Comparison of ENCODE assay signal across 15 cellular contexts in genomic region chr2:133991606-133992168, GRCh38.
DNase-seq lines count a peak whose midpoint lies in the region; ATAC-seq, FAIRE-seq and TF ChIP-seq lines count a peak whose summit lies in the region.
"Had no signal": no experiment of that assay in that cellular context is flagged by ENCODE, and none has a peak within 500 bp of the region (broad histone marks: within the 10 kb centered on the region; RNA-seq: fewer than 3 reads in every experiment).

No MANE protein-coding gene starts in this region.

- H3K36me3 Mint-ChIP-seq in CD4-positive, alpha-beta T cell (ENCODE audit: low read depth), result no peaks in the 10 kb centered on the region
- H3K36me3 Mint-ChIP-seq: CD14-positive monocyte had no signal

- H3K4me2 ChIP-seq in HepG2 (ENCODE audit: low read depth, low read length) (no peak overlapping the region), K562 (ENCODE audit: insufficient read depth, low read length) (no peak overlapping the region)

- BruUV-seq in HepG2 (replicated peaks; lab: Mats Ljungman, UMichigan), result no TSS peak
- no TSS peak for BruUV-seq in K562 (replicated peaks; lab: Mats Ljungman, UMichigan)

- no peaks in the 10 kb centered on the region for H3K4me1 Mint-ChIP-seq in CD4-positive, alpha-beta T cell (ENCODE audit: low read depth)
- H3K4me1 Mint-ChIP-seq: CD14-positive monocyte; CD8-positive, alpha-beta memory T cell had no signal

- intact Hi-C loops in HepG2 (cut with micrococcal nuclease; ENCODE audit: unreplicated experiment), result no loop called here
- intact Hi-C loops in right lobe of liver (cut with DNase I), result no loop called here
- intact Hi-C loops in K562 (cut with micrococcal nuclease), result no loop called here
- intact Hi-C loops in left ventricle myocardium superior (cut with micrococcal nuclease), result no loop called here
- intact Hi-C loops in CD4-positive, alpha-beta T cell (cut with DNase I, micrococcal nuclease), result no loop called here

- peaks cover 29% of the 10 kb centered on the region for H3K27me3 Mint-ChIP-seq in CD4-positive, alpha-beta T cell

- H3K9me1 ChIP-seq in K562 (ENCODE audit: control insufficient read depth, insufficient read depth, low read length), result no peaks in the 10 kb centered on the region

- H3K27ac ChIP-seq in HepG2 (ENCODE audit: extremely low read length, insufficient read depth, low read length) (no peak overlapping the region), right lobe of liver (no peak overlapping the region), K562 (ENCODE audit: extremely low read depth, low read depth, low read length) (no peak overlapping the region)
- no peak overlapping the region for H3K27ac ChIP-seq in CD4-positive, alpha-beta T cell (ENCODE audit: low read depth, low read length)

- 3% methylated on average over 3 of the region's 3 CpGs for whole genome bisulfite sequencing in HepG2 (ENCODE audit: low lambda C conversion rate)
- WGBS in right lobe of liver (ENCODE audit: insufficient coverage, low coverage, low lambda C conversion rate, missing lambda C conversion rate), result 68% methylated on average over 3 of the region's 3 CpGs
- whole genome bisulfite sequencing in K562 (ENCODE audit: insufficient coverage, low coverage, missing lambda C conversion rate), result 0% methylated on average over 3 of the region's 3 CpGs

- no peak overlapping the region for H3K4me3 Mint-ChIP-seq in CD4-positive, alpha-beta T cell
- H3K4me3 Mint-ChIP-seq: CD14-positive monocyte; CD8-positive, alpha-beta memory T cell had no signal

- ATAC-seq in HepG2 (no peak), right lobe of liver (no peak), K562 (no peak), left ventricle myocardium superior (peak; percentile 32)
- no peak for ATAC-seq in CD4-positive, alpha-beta T cell (ENCODE audit: poor library complexity)

- H2AFZ ChIP-seq in HepG2 (ENCODE audit: low read length) (no peak overlapping the region), K562 (ENCODE audit: low read depth, low read length) (no peak overlapping the region)

- no peak for FAIRE-seq in HepG2 (lab: Jason Lieb, UNC)
- FAIRE-seq in K562 (lab: Jason Lieb, UNC), result no peak
- FAIRE-seq: H1, HTR-8/SVneo had no signal

- no peak for DNase-seq in HepG2 (ENCODE audit: low spot score)
- DNase-seq in right lobe of liver, result no peak
- no peak for DNase-seq in K562 (ENCODE audit: extremely low read depth in 1 of 4, low spot score in 3 of 4)
- DNase-seq in left ventricle myocardium superior, result no peak
- no peak for DNase-seq in A172 (ENCODE audit: low spot score)
- DNase-seq in epidermal melanocyte (ENCODE audit: insufficient read length, low spot score), result no peak
- no peak for DNase-seq in CD4-positive, alpha-beta T cell
- DNase-seq: Caco-2; CD8-positive, alpha-beta memory T cell; DND-41; GF-D8 had no signal

- no peaks in the 10 kb centered on the region for H3K36me3 ChIP-seq in HepG2 (replicated peaks in 1 of 2; ENCODE audit: control insufficient read depth in 1 of 2, insufficient read depth in 2 of 2, low read length in 2 of 2)
- no peaks in the 10 kb centered on the region for H3K36me3 ChIP-seq in right lobe of liver
- no peaks in the 10 kb centered on the region for H3K36me3 ChIP-seq in K562 (ENCODE audit: control insufficient read depth, insufficient read depth, low read length)
- H3K36me3 ChIP-seq: HAP-1 had no signal

- CTCF ChIA-PET in HepG2 (lab: Yijun Ruan, JAX; ENCODE audit: low intra/inter-chr PET ratio, low total read pairs), result no interaction called here
- CTCF ChIA-PET in K562 (lab: Yijun Ruan, JAX; ENCODE audit: low intra/inter-chr PET ratio), result no interaction called here
- CTCF ChIA-PET in CD4-positive, alpha-beta T cell (lab: Charles Lee), result no interaction called here

- no peaks in the 10 kb centered on the region for H3K9me3 ChIP-seq in HepG2 (ENCODE audit: low read length)
- H3K9me3 ChIP-seq in right lobe of liver, result no peaks in the 10 kb centered on the region
- H3K9me3 ChIP-seq in K562 (replicated peaks; ENCODE audit: control insufficient read depth, insufficient read depth, low read depth, low read length), result no peaks in the 10 kb centered on the region
- no peaks in the 10 kb centered on the region for H3K9me3 ChIP-seq in CD4-positive, alpha-beta T cell (ENCODE audit: control insufficient read depth, low read length)
- H3K9me3 ChIP-seq: Caco-2, HAP-1 had no signal

- POLR2A ChIA-PET in HepG2 (lab: Yijun Ruan, JAX), result no interaction called here
- POLR2A ChIA-PET in K562 (lab: Yijun Ruan, JAX), result interaction anchor here (0.6 to 1.1 kb wide), 2 partner anchors 14 to 436 kb away, joined by 3 read pairs; no protein-coding TSS in a partner anchor
- POLR2A ChIA-PET in CD4-positive, alpha-beta T cell (lab: Charles Lee), result no interaction called here

- in situ Hi-C loops in HepG2 (cut with HindIII; ENCODE audit: extremely low pct_ligation_motif_present, low pct_unique_long_range_greater_than_20kb) (no loop called here), K562 (cut with MboI) (no loop called here)

- TF ChIP-seq EP300 in HepG2 (IDR thresholded peaks at IDR 0.05; ENCODE audit: low read depth in 2 of 2, low read length in 2 of 2) (no peak), HepG2 (CRISPR knock-in tag; IDR thresholded peaks at IDR 0.05; ENCODE audit: borderline replicate concordance) (no peak), K562 (IDR thresholded peaks at IDR 0.05; ENCODE audit: low read length) (no peak)

- TF ChIP-seq RAD21 in HepG2 (CRISPR knock-in tag; IDR thresholded peaks at IDR 0.05) (no peak), K562 (CRISPR knock-in tag; conservative IDR thresholded peaks at IDR 0.05 in 1 of 2, IDR thresholded peaks at IDR 0.05 in 1 of 2) (no peak)

- H3K27me3 ChIP-seq in HepG2 (ENCODE audit: control insufficient read depth in 1 of 2, insufficient read depth in 2 of 2, low read length in 2 of 2), result peaks cover 2 to 16% of the 10 kb centered on the region in 2 experiments; a peak in 3 of 5 replicates
- no peaks in the 10 kb centered on the region for H3K27me3 ChIP-seq in right lobe of liver
- no peaks in the 10 kb centered on the region for H3K27me3 ChIP-seq in K562 (ENCODE audit: control insufficient read depth in 2 of 2, insufficient read depth in 2 of 2, low read length in 2 of 2)
- no peaks in the 10 kb centered on the region for H3K27me3 ChIP-seq in CD4-positive, alpha-beta T cell (ENCODE audit: control insufficient read depth, insufficient read depth, low read length)

- H4K20me1 ChIP-seq in HepG2 (ENCODE audit: insufficient read depth, low read length), result no peaks in the 10 kb centered on the region
- no peaks in the 10 kb centered on the region for H4K20me1 ChIP-seq in K562 (replicated peaks; ENCODE audit: control insufficient read depth, insufficient read depth, low read length)

- no peak overlapping the region for H3K27ac Mint-ChIP-seq in CD4-positive, alpha-beta T cell
- H3K27ac Mint-ChIP-seq: CD14-positive monocyte; CD8-positive, alpha-beta memory T cell had no signal

- H3K9ac ChIP-seq in HepG2 (ENCODE audit: insufficient read depth, low read depth, low read length) (no peak overlapping the region), K562 (ENCODE audit: insufficient read depth in 1 of 2, low read depth in 2 of 2, low read length in 2 of 2) (no peak overlapping the region)

- H3K4me1 ChIP-seq in HepG2 (ENCODE audit: insufficient read depth, low read length) (no peaks in the 10 kb centered on the region), right lobe of liver (no peaks in the 10 kb centered on the region), K562 (replicated peaks in 1 of 2; ENCODE audit: control insufficient read depth in 2 of 2, insufficient read depth in 2 of 2, low read length in 2 of 2) (no peaks in the 10 kb centered on the region; a peak in 1 of 5 replicates)
- H3K4me1 ChIP-seq: HAP-1 had no signal

- H3K4me3 ChIP-seq in HepG2 (replicated peaks in 1 of 3; ENCODE audit: insufficient read depth in 1 of 3, low read depth in 2 of 3, low read length in 3 of 3) (no peak overlapping the region), right lobe of liver (no peak overlapping the region), K562 (no peak overlapping the region)
- H3K4me3 ChIP-seq: HAP-1 had no signal

- TF ChIP-seq POLR2A in HepG2 (IDR thresholded peaks at IDR 0.05; ENCODE audit: insufficient read depth in 1 of 2, low read depth in 2 of 2, low read length in 2 of 2) (no peak), right lobe of liver (IDR thresholded peaks at IDR 0.05) (no peak), K562 (conservative IDR thresholded peaks at IDR 0.05) (no peak)

- TF ChIP-seq CTCF in HepG2 (CRISPR knock-in tag; IDR thresholded peaks at IDR 0.05), result no peak
- TF ChIP-seq CTCF in right lobe of liver (IDR thresholded peaks at IDR 0.05), result no peak
- no peak for TF ChIP-seq CTCF in K562 (IDR thresholded peaks at IDR 0.05 in 2 of 3, conservative IDR thresholded peaks at IDR 0.05 in 1 of 3; ENCODE audit: insufficient read depth in 2 of 3, low read depth in 1 of 3, low read length in 3 of 3)
- TF ChIP-seq CTCF in CD4-positive, alpha-beta T cell (IDR thresholded peaks at IDR 0.05), result no peak

- H3K9me3 Mint-ChIP-seq in CD4-positive, alpha-beta T cell, result no peaks in the 10 kb centered on the region
- H3K9me3 Mint-ChIP-seq: CD8-positive, alpha-beta memory T cell had no signal

- H3K79me2 ChIP-seq in HepG2 (ENCODE audit: insufficient read depth, low read length) (no peaks in the 10 kb centered on the region), K562 (ENCODE audit: control insufficient read depth, insufficient read depth, low read length) (no peaks in the 10 kb centered on the region)

TF ChIP-seq in HepG2, 621 proteins besides CTCF, POLR2A, EP300 and RAD21 (continues in another document):
- TF ChIP-seq RAD51 (IDR thresholded peaks at IDR 0.05; ENCODE audit: borderline replicate concordance) (peak; percentile 90), JUNB (CRISPR knock-in tag; IDR thresholded peaks at IDR 0.05; ENCODE audit: borderline replicate concordance) (no peak)

TF ChIP-seq in K562, 482 proteins besides CTCF, POLR2A, EP300 and RAD21 (continues in another document):
- TF ChIP-seq ZNF12 (CRISPR knock-in tag; IDR thresholded peaks at IDR 0.05) (no peak), RAD51 (IDR thresholded peaks at IDR 0.05; ENCODE audit: borderline replicate concordance, low read depth) (peak; percentile 57; the same call in 1 of the 2 replicates), SRSF1 (IDR thresholded peaks at IDR 0.05; ENCODE audit: low read depth, low read length) (no peak), TFE3 (CRISPR knock-in tag; IDR thresholded peaks at IDR 0.05) (peak; percentile 86), TEAD4 (IDR thresholded peaks at IDR 0.05; ENCODE audit: low read length) (no peak), TEAD4 (CRISPR knock-in tag; IDR thresholded peaks at IDR 0.05; ENCODE audit: borderline replicate concordance) (no peak)

Comparison
In these comparisons a context has a peak if more than half of its experiments do, and no peak if none do; other contexts are left out.
1. Of the 241 proteins assayed by ChIP-seq in both HepG2 and K562: peak only in HepG2: none; only in K562: TFE3; in both: RAD51; in neither: 238; mixed calls (peak in some experiments, not most) for 1.